ENCODE assay signal across 12 cellular contexts in genomic region chr20:64065062-64065972, GRCh38. TPM values are rescaled to one million over a fixed set of nuclear protein-coding genes. Genes with fewer than 3 reads are reported as not detected.
DNase-seq lines count a peak whose midpoint lies in the region; ATAC-seq and TF ChIP-seq lines count a peak whose summit lies in the region.
"Had no signal": no experiment of that assay in that cellular context is flagged by ENCODE, and none has a peak within 500 bp of the region (broad histone marks: within the 10 kb centered on the region; RNA-seq: fewer than 3 reads in every experiment).

No MANE protein-coding gene starts in this region.

- peaks cover 54% of the 10 kb centered on the region for H3K4me1 ChIP-seq in CD4-positive, CD25-positive, alpha-beta regulatory T cell (ENCODE audit: control insufficient read depth, insufficient read depth, low read length, poor library complexity, severe bottlenecking)
- H3K4me1 ChIP-seq in H9 (ENCODE audit: insufficient read depth, low read length): peaks cover 1% of the 10 kb centered on the region; the same call in 1 of the 2 replicates
- peaks cover 0 to 42% (median 17%) of the 10 kb centered on the region in 4 donors for H3K4me1 ChIP-seq in right lobe of liver
- peaks cover 27% of the 10 kb centered on the region for H3K4me1 ChIP-seq in osteoblast (ENCODE audit: insufficient read depth, low read length)
- H3K4me1 ChIP-seq in colonic mucosa: peaks cover 5% of the 10 kb centered on the region

- intact Hi-C loops in right lobe of liver (cut with DNase I) (no loop called here), colonic mucosa (cut with DNase I) (no loop called here)

- H3K23me2 ChIP-seq in H9 (ENCODE audit: insufficient read length, low read depth, low read length, poor library complexity, severe bottlenecking): peaks cover 6% of the 10 kb centered on the region

- no peak for TF ChIP-seq POLR2A in right lobe of liver (IDR thresholded peaks at IDR 0.05)

- H2BK12ac ChIP-seq in H9 (ENCODE audit: insufficient read length, low read depth, low read length): no peak overlapping the region

- H3K56ac ChIP-seq in H9 (ENCODE audit: insufficient read length, low read depth, low read length): no peak overlapping the region

- no peaks in the 10 kb centered on the region for H3K36me3 ChIP-seq in CD4-positive, CD25-positive, alpha-beta regulatory T cell (ENCODE audit: control insufficient read depth, insufficient read depth, low read length)
- no peaks in the 10 kb centered on the region for H3K36me3 ChIP-seq in right lobe of liver
- H3K36me3 ChIP-seq in osteoblast (ENCODE audit: insufficient read depth, low read length): no peaks in the 10 kb centered on the region
- no peaks in the 10 kb centered on the region for H3K36me3 ChIP-seq in colonic mucosa
- H3K36me3 ChIP-seq: left lung had no signal

- H3K27me3 Mint-ChIP-seq in CD4-positive, CD25-positive, alpha-beta regulatory T cell: no peaks in the 10 kb centered on the region
- peaks cover 1% of the 10 kb centered on the region for H3K27me3 Mint-ChIP-seq in H9 (ENCODE audit: low read depth)
- no peaks in the 10 kb centered on the region for H3K27me3 Mint-ChIP-seq in T-helper 2 cell treated with Interferon-gamma antibody and Interleukin-4, amounts not matched to agents 5 μg/mL and 100 μg/mL, for 36 hours (ENCODE audit: low read depth)

- no peaks in the 10 kb centered on the region for H3K27me3 ChIP-seq in CD4-positive, CD25-positive, alpha-beta regulatory T cell (ENCODE audit: control insufficient read depth, insufficient read depth, low read length)
- H3K27me3 ChIP-seq in H9 (ENCODE audit: insufficient read depth, low read length) (no peaks in the 10 kb centered on the region), right lobe of liver (no peaks in the 10 kb centered on the region), osteoblast (ENCODE audit: insufficient read depth, low read length) (no peaks in the 10 kb centered on the region), colonic mucosa (no peaks in the 10 kb centered on the region)
- H3K27me3 ChIP-seq: gastroesophageal sphincter, left lung had no signal

- DNase-seq in CD4-positive, CD25-positive, alpha-beta regulatory T cell: peak in 1 of 3 donors; percentile 39
- no peak for DNase-seq in H9
- no peak for DNase-seq in T-helper 2 cell treated with Interferon-gamma antibody and Interleukin-4, amounts not matched to agents 5 μg/mL and 100 μg/mL, for 36 hours (ENCODE audit: low spot score)
- peak in 2 of 3 donors; percentile 96 for DNase-seq in right lobe of liver
- no peak for DNase-seq in osteoblast (ENCODE audit: insufficient read length, low spot score, missing footprints)
- DNase-seq in putamen (ENCODE audit: low spot score): no peak
- DNase-seq in NCI-H1694 treated with DMSO at 0.1 percent for 48 hours (lab: John Stamatoyannopoulos, UW): no peak
- no peak for DNase-seq in colonic mucosa
- DNase-seq: left lung, NCI-H510A, right cardiac atrium had no signal

- peak overlapping the region; percentile 62 to 94 (median 71) for H3K4me3 Mint-ChIP-seq in CD4-positive, CD25-positive, alpha-beta regulatory T cell
- no peak overlapping the region; a peak in 1 of 5 replicates for H3K4me3 Mint-ChIP-seq in H9
- H3K4me3 Mint-ChIP-seq in T-helper 2 cell treated with Interferon-gamma antibody and Interleukin-4, amounts not matched to agents 5 μg/mL and 100 μg/mL, for 36 hours: peak overlapping the region; percentile 83

- peaks cover 0 to 52% (median 17%) of the 10 kb centered on the region in 4 donors for H3K4me1 Mint-ChIP-seq in CD4-positive, CD25-positive, alpha-beta regulatory T cell
- peaks cover 28 to 42% of the 10 kb centered on the region in 2 experiments for H3K4me1 Mint-ChIP-seq in H9
- peaks cover 41% of the 10 kb centered on the region for H3K4me1 Mint-ChIP-seq in T-helper 2 cell treated with Interferon-gamma antibody and Interleukin-4, amounts not matched to agents 5 μg/mL and 100 μg/mL, for 36 hours (ENCODE audit: low read depth)

- no peak overlapping the region for H2BK5ac ChIP-seq in H9 (ENCODE audit: insufficient read length, low read length)

- no peak overlapping the region for H3K4me2 ChIP-seq in H9 (ENCODE audit: insufficient read depth, insufficient read length, low read length)
- no peak overlapping the region for H3K4me2 ChIP-seq in osteoblast (ENCODE audit: insufficient read depth, low read length)

- H2AK5ac ChIP-seq in H9 (ENCODE audit: insufficient read length, low read length): no peak overlapping the region

- H3T11ph ChIP-seq in H9 (ENCODE audit: low read length): no peak overlapping the region

- H2BK20ac ChIP-seq in H9 (ENCODE audit: low read depth, low read length, poor library complexity, severe bottlenecking): no peak overlapping the region

- WGBS in H9 (ENCODE audit: extremely low coverage, insufficient read length, low lambda C conversion rate): no CpG with 5 or more reads among the region's 27 CpGs
- WGBS in right lobe of liver (ENCODE audit: insufficient coverage, low coverage, low lambda C conversion rate, missing lambda C conversion rate): 10% methylated on average over 22 of the region's 27 CpGs

- no peak for ATAC-seq in CD4-positive, CD25-positive, alpha-beta regulatory T cell (ENCODE audit: low read depth in 2 of 2)
- peak; percentile 17 to 66 (median 37) for ATAC-seq in right lobe of liver
- ATAC-seq: gastroesophageal sphincter, left lung had no signal

- H4K20me1 ChIP-seq in H9 (ENCODE audit: control insufficient read depth, insufficient read depth, insufficient read length) (no peaks in the 10 kb centered on the region), osteoblast (ENCODE audit: insufficient read depth, low read length) (peaks cover 39% of the 10 kb centered on the region)

- H3K79me2 ChIP-seq in H9 (ENCODE audit: insufficient read depth, low read length): no peaks in the 10 kb centered on the region
- no peaks in the 10 kb centered on the region for H3K79me2 ChIP-seq in osteoblast (ENCODE audit: insufficient read depth, low read length)

- H3K9me3 ChIP-seq in CD4-positive, CD25-positive, alpha-beta regulatory T cell (ENCODE audit: control insufficient read depth in 2 of 2, low read length in 2 of 2): no peaks in the 10 kb centered on the region
- H3K9me3 ChIP-seq in H9 (ENCODE audit: control insufficient read depth, low read depth, low read length) (no peaks in the 10 kb centered on the region), right lobe of liver (no peaks in the 10 kb centered on the region), osteoblast (ENCODE audit: low read depth, low read length) (no peaks in the 10 kb centered on the region), colonic mucosa (no peaks in the 10 kb centered on the region)
- H3K9me3 ChIP-seq: gastroesophageal sphincter, left lung had no signal

- H3K23ac ChIP-seq in H9 (ENCODE audit: insufficient read length, low read depth, low read length): no peak overlapping the region

- no peak overlapping the region for H2BK120ac ChIP-seq in H9 (ENCODE audit: low read depth, low read length, poor library complexity, severe bottlenecking)

- no peak overlapping the region for H4K8ac ChIP-seq in H9 (replicated peaks; ENCODE audit: insufficient read length, low read depth, low read length)

- H2AFZ ChIP-seq in H9 (ENCODE audit: low read length) (no peak overlapping the region), osteoblast (ENCODE audit: low read length) (no peak overlapping the region)

- H2BK15ac ChIP-seq in H9 (ENCODE audit: low read depth, low read length): no peak overlapping the region

- no peak overlapping the region for H3K9ac ChIP-seq in H9 (ENCODE audit: extremely low read depth, insufficient read length, low read length)
- no peak overlapping the region for H3K9ac ChIP-seq in colonic mucosa (ENCODE audit: low read depth in 2 of 2, low read length in 2 of 2)

- TF ChIP-seq CTCF in H9 (conservative IDR thresholded peaks at IDR 0.05) (no peak), right lobe of liver (IDR thresholded peaks at IDR 0.05) (no peak), osteoblast (IDR thresholded peaks at IDR 0.05; ENCODE audit: extremely low read depth, low read depth, low read length) (no peak), colonic mucosa (IDR thresholded peaks at IDR 0.05) (no peak)

- H4K91ac ChIP-seq in H9 (ENCODE audit: insufficient read length, low read depth, low read length): no peak overlapping the region

- no peak overlapping the region; the same call in 1 of the 2 replicates for H3K14ac ChIP-seq in H9 (ENCODE audit: insufficient read depth, low read length)

- H3K27ac Mint-ChIP-seq in CD4-positive, CD25-positive, alpha-beta regulatory T cell: peak overlapping the region; percentile 20 to 78 (median 47)
- no peak overlapping the region; a peak in 2 of 7 replicates for H3K27ac Mint-ChIP-seq in H9
- H3K27ac Mint-ChIP-seq in T-helper 2 cell treated with Interferon-gamma antibody and Interleukin-4, amounts not matched to agents 5 μg/mL and 100 μg/mL, for 36 hours: peak overlapping the region; percentile 99

- no peaks in the 10 kb centered on the region for H3K36me3 Mint-ChIP-seq in CD4-positive, CD25-positive, alpha-beta regulatory T cell
- peaks cover 0 to 3% (median 0%) of the 10 kb centered on the region in 3 experiments; a peak in 2 of 7 replicates for H3K36me3 Mint-ChIP-seq in H9 (ENCODE audit: insufficient read depth in 1 of 3, low read depth in 3 of 3)
- H3K36me3 Mint-ChIP-seq in T-helper 2 cell treated with Interferon-gamma antibody and Interleukin-4, amounts not matched to agents 5 μg/mL and 100 μg/mL, for 36 hours (ENCODE audit: low read depth): peaks cover 8% of the 10 kb centered on the region

- H3K4me3 ChIP-seq in CD4-positive, CD25-positive, alpha-beta regulatory T cell (ENCODE audit: low read depth, low read length): no peak overlapping the region
- peak overlapping the region in 1 of 3 donors; percentile 69 for H3K4me3 ChIP-seq in right lobe of liver
- H3K4me3 ChIP-seq in osteoblast (ENCODE audit: insufficient read depth, low read length): no peak overlapping the region
- no peak overlapping the region for H3K4me3 ChIP-seq in colonic mucosa
- H3K4me3 ChIP-seq: left lung had no signal

- H3K4ac ChIP-seq in H9 (ENCODE audit: low read depth, low read length): no peak overlapping the region

- H3K27ac ChIP-seq in CD4-positive, CD25-positive, alpha-beta regulatory T cell (ENCODE audit: insufficient read depth, low read length, poor library complexity, severe bottlenecking): no peak overlapping the region
- H3K27ac ChIP-seq in H9 (ENCODE audit: insufficient read length, low read depth, low read length) (no peak overlapping the region), right lobe of liver (peak overlapping the region; percentile 33 to 84 (median 60)), osteoblast (ENCODE audit: low read depth, low read length) (no peak overlapping the region), colonic mucosa (no peak overlapping the region)
- H3K27ac ChIP-seq: left lung had no signal

- peak overlapping the region; percentile 9 for H3K18ac ChIP-seq in H9 (ENCODE audit: insufficient read length, low read depth, low read length)

- H3K79me1 ChIP-seq in H9 (ENCODE audit: insufficient read depth, low read depth, low read length, poor library complexity, severe bottlenecking): no peaks in the 10 kb centered on the region

- no peaks in the 10 kb centered on the region for H3K9me3 Mint-ChIP-seq in CD4-positive, CD25-positive, alpha-beta regulatory T cell
- no peaks in the 10 kb centered on the region for H3K9me3 Mint-ChIP-seq in H9
- H3K9me3 Mint-ChIP-seq in T-helper 2 cell treated with Interferon-gamma antibody and Interleukin-4, amounts not matched to agents 5 μg/mL and 100 μg/mL, for 36 hours: no peaks in the 10 kb centered on the region

- no peak overlapping the region for H4K5ac ChIP-seq in H9 (ENCODE audit: insufficient read length, low read depth, low read length)

RNA-seq across cellular contexts. Expression of gene TCEA2, which starts 2.3 kb away (rescaled TPM):
- 24.8 TPM for total RNA-seq in CD4-positive, CD25-positive, alpha-beta regulatory T cell
- 10 to 100 TPM; 17.7 to 27.1 (median 20.9) TPM for polyA plus RNA-seq in CD4-positive, CD25-positive, alpha-beta regulatory T cell
- total RNA-seq in H9 (2021) (48.1 and 51.7 TPM in 2 replicates), right lobe of liver (10 to 100 TPM; 14.8 to 45.6 (median 28.6) TPM), osteoblast (28.9 and 31.5 TPM in 2 replicates), colonic mucosa (10 to 100 TPM in 1 of 2 donors, 1 to 10 TPM in 1; 7.3 to 11.8 TPM)

RNA-seq across cellular contexts. Expression of gene RGS19, which starts 14.0 kb away (rescaled TPM):
- total RNA-seq in CD4-positive, CD25-positive, alpha-beta regulatory T cell: 50.7 TPM
- 100 to 1,000 TPM in 2 of 4 donors, 10 to 100 TPM in 2; 79.4 to 105 (median 95.0) TPM for polyA plus RNA-seq in CD4-positive, CD25-positive, alpha-beta regulatory T cell
- total RNA-seq in H9 (2021) (11.7 and 12.8 TPM in 2 replicates), right lobe of liver (10 to 100 TPM in 2 of 6 experiments, 1 to 10 TPM in 4; 2.6 to 10.9 (median 5.7) TPM), osteoblast (5.3 and 6.9 TPM in 2 replicates), colonic mucosa (1 to 10 TPM; 3.4 to 4.5 TPM)

RNA-seq across cellular contexts. Expression of gene OPRL1, which starts 14.6 kb away (rescaled TPM):
- total RNA-seq in CD4-positive, CD25-positive, alpha-beta regulatory T cell: 1.3 TPM
- polyA plus RNA-seq in CD4-positive, CD25-positive, alpha-beta regulatory T cell: 1 to 10 TPM in 1 of 4 donors, under 1 TPM in 3; 0.58 to 1.1 (median 0.59) TPM
- 0.90 and 1.0 TPM in 2 replicates for total RNA-seq in H9 (2021)
- total RNA-seq in right lobe of liver: under 1 TPM in 5 of 6 experiments, not detected in 1; 0.13 to 0.32 (median 0.25) TPM
- total RNA-seq in osteoblast: 0.59 and 0.72 TPM in 2 replicates
- total RNA-seq in colonic mucosa: under 1 TPM; 0.24 to 0.25 TPM

RNA-seq across cellular contexts. Expression of gene SOX18, which starts 15.9 kb away (rescaled TPM):
- not detected for total RNA-seq in CD4-positive, CD25-positive, alpha-beta regulatory T cell
- not detected for polyA plus RNA-seq in CD4-positive, CD25-positive, alpha-beta regulatory T cell
- 1.6 and 2.0 TPM in 2 replicates for total RNA-seq in H9 (2021)
- 1 to 10 TPM; 4.1 to 7.8 (median 5.6) TPM for total RNA-seq in right lobe of liver
- total RNA-seq in osteoblast: under 0.01 TPM in 2 replicates
- total RNA-seq in colonic mucosa: 10 to 100 TPM in 1 of 2 donors, 1 to 10 TPM in 1; 8.4 to 26.8 TPM

RNA-seq across cellular contexts. Expression of gene LKAAEAR1, which starts 18.9 kb away (rescaled TPM):
- not detected for total RNA-seq in CD4-positive, CD25-positive, alpha-beta regulatory T cell
- polyA plus RNA-seq in CD4-positive, CD25-positive, alpha-beta regulatory T cell: 1 to 10 TPM in 1 of 4 donors, under 1 TPM in 1, not detected in 2; 0.42 to 1.4 TPM
- total RNA-seq in H9 (2021) (0.39 TPM in 1 of 2 replicates, not detected in the other), right lobe of liver (not detected), osteoblast (0.72 TPM in 1 of 2 replicates, not detected in the other), colonic mucosa (not detected)

Comparison
In these comparisons a context has a peak if more than half of its experiments do, and no peak if none do; other contexts are left out.
1. ATAC-seq: peak in right lobe of liver (4 of 4); none in CD4-positive, CD25-positive, alpha-beta regulatory T cell (0 of 2).
2. DNase-seq: peak in right lobe of liver (2 of 3); none in H9 (single experiment), T-helper 2 cell treated with Interferon-gamma antibody and Interleukin-4, amounts not matched to agents 5 μg/mL and 100 μg/mL, for 36 hours (single experiment), osteoblast (single experiment), putamen (single experiment), NCI-H1694 treated with DMSO at 0.1 percent for 48 hours (single experiment) and colonic mucosa (single experiment).
3. H3K27ac ChIP-seq: peak in right lobe of liver (3 of 3); none in CD4-positive, CD25-positive, alpha-beta regulatory T cell (single experiment), H9 (single experiment), osteoblast (single experiment) and colonic mucosa (single experiment).
4. H3K27ac Mint-ChIP-seq: peak in CD4-positive, CD25-positive, alpha-beta regulatory T cell (3 of 3) and T-helper 2 cell treated with Interferon-gamma antibody and Interleukin-4, amounts not matched to agents 5 μg/mL and 100 μg/mL, for 36 hours (single experiment); none in H9 (0 of 3).
5. H3K4me3 Mint-ChIP-seq: peak in CD4-positive, CD25-positive, alpha-beta regulatory T cell (4 of 4) and T-helper 2 cell treated with Interferon-gamma antibody and Interleukin-4, amounts not matched to agents 5 μg/mL and 100 μg/mL, for 36 hours (single experiment); none in H9 (0 of 2).